ENCODE assay signal across 8 cellular contexts in genomic region chr14:73753043-73753886, GRCh38. TPM values are rescaled to one million over a fixed set of nuclear protein-coding genes. Genes with fewer than 3 reads are reported as not detected.
DNase-seq lines count a peak whose midpoint lies in the region; ATAC-seq and TF ChIP-seq lines count a peak whose summit lies in the region.

No MANE protein-coding gene starts in this region.

- CTCF ChIA-PET in activated naive CD4-positive, alpha-beta T cell treated with anti-CD3 and anti-CD28 coated beads for 36 hours (lab: Charles Lee) = interaction anchor here (0.9 to 9.6 kb wide), 13 partner anchors 10 to 73 kb away, joined by 3 to 112 read pairs (median 5); no protein-coding TSS in a partner anchor
- CTCF ChIA-PET in activated CD8-positive, alpha-beta T cell treated with anti-CD3 and anti-CD28 coated beads, Interleukin-2, amount 10 ng/mL, durations not matched to agents 7 days and 5 days (lab: Charles Lee) = interaction anchor here (0.8 to 12.8 kb wide), 11 partner anchors 9 to 76 kb away, joined by 3 to 186 read pairs (median 5); no protein-coding TSS in a partner anchor

- H3K27me3 ChIP-seq in heart right ventricle = no peaks in the 10 kb centered on the region

- peaks cover 98% of the 10 kb centered on the region for H3K4me1 Mint-ChIP-seq in activated naive CD4-positive, alpha-beta T cell treated with anti-CD3 and anti-CD28 coated beads for 36 hours (ENCODE audit: low read depth)
- H3K4me1 Mint-ChIP-seq in activated CD8-positive, alpha-beta T cell treated with anti-CD3 and anti-CD28 coated beads, Interleukin-2, amount 10 ng/mL, durations not matched to agents 7 days and 5 days (ENCODE audit: low read depth) = peaks cover 98% of the 10 kb centered on the region

- H3K36me3 ChIP-seq in heart right ventricle = no peaks in the 10 kb centered on the region

- H3K4me3 Mint-ChIP-seq in activated naive CD4-positive, alpha-beta T cell treated with anti-CD3 and anti-CD28 coated beads for 36 hours = peak overlapping the region; percentile 91
- peak overlapping the region; percentile 91 for H3K4me3 Mint-ChIP-seq in activated CD8-positive, alpha-beta T cell treated with anti-CD3 and anti-CD28 coated beads, Interleukin-2, amount 10 ng/mL, durations not matched to agents 7 days and 5 days

- peak overlapping the region; percentile 95 for H3K27ac Mint-ChIP-seq in activated naive CD4-positive, alpha-beta T cell treated with anti-CD3 and anti-CD28 coated beads for 36 hours
- peak overlapping the region; percentile 90 for H3K27ac Mint-ChIP-seq in activated CD8-positive, alpha-beta T cell treated with anti-CD3 and anti-CD28 coated beads, Interleukin-2, amount 10 ng/mL, durations not matched to agents 7 days and 5 days

- intact Hi-C loops in activated naive CD4-positive, alpha-beta T cell treated with anti-CD3 and anti-CD28 coated beads for 36 hours (cut with micrococcal nuclease) = loop anchor here (5.0 kb wide), 1 partner anchor 34 kb away; no protein-coding TSS in a partner anchor
- intact Hi-C loops in heart right ventricle (cut with DNase I) = loop anchor here in 7 of 10 donors (5.0 kb wide), 1 partner anchor 34 kb away; no protein-coding TSS in a partner anchor

- H3K27ac ChIP-seq in heart right ventricle = peak overlapping the region; percentile 72 to 100 (median 98)
- H3K27ac ChIP-seq in skin epidermis = peak overlapping the region in 20 of 21 experiments; percentile 53 to 99 (median 85)

- peak; percentile 10 for ATAC-seq in activated CD8-positive, alpha-beta T cell treated with anti-CD3 and anti-CD28 coated beads, Interleukin-2, amount 10 ng/mL, durations not matched to agents 7 days and 5 days
- ATAC-seq in heart right ventricle = peak; percentile 15 to 61 (median 48)
- no peak for ATAC-seq in GM21825 (IDR thresholded peaks at IDR 0.05; ENCODE audit: unreplicated experiment)
- no peak for ATAC-seq in GM18519 (IDR thresholded peaks at IDR 0.05; ENCODE audit: low FRiP score, unreplicated experiment)
- ATAC-seq in HG03460 (IDR thresholded peaks at IDR 0.05; ENCODE audit: unreplicated experiment) = no peak

- H3K27me3 Mint-ChIP-seq in activated naive CD4-positive, alpha-beta T cell treated with anti-CD3 and anti-CD28 coated beads for 36 hours (ENCODE audit: low read depth) = no peaks in the 10 kb centered on the region
- no peaks in the 10 kb centered on the region for H3K27me3 Mint-ChIP-seq in activated CD8-positive, alpha-beta T cell treated with anti-CD3 and anti-CD28 coated beads, Interleukin-2, amount 10 ng/mL, durations not matched to agents 7 days and 5 days (ENCODE audit: low read depth)

- peaks cover 21% of the 10 kb centered on the region for H3K36me3 Mint-ChIP-seq in activated naive CD4-positive, alpha-beta T cell treated with anti-CD3 and anti-CD28 coated beads for 36 hours (ENCODE audit: low read depth)
- peaks cover 47% of the 10 kb centered on the region for H3K36me3 Mint-ChIP-seq in activated CD8-positive, alpha-beta T cell treated with anti-CD3 and anti-CD28 coated beads, Interleukin-2, amount 10 ng/mL, durations not matched to agents 7 days and 5 days (ENCODE audit: low read depth)

- WGBS in heart right ventricle, 2 donors = 30 to 38% methylated on average over 9 of the region's 9 CpGs

- no peaks in the 10 kb centered on the region for H3K9me3 ChIP-seq in heart right ventricle

- POLR2A ChIA-PET in activated CD8-positive, alpha-beta T cell treated with anti-CD3 and anti-CD28 coated beads, Interleukin-2, amount 10 ng/mL, durations not matched to agents 7 days and 5 days (lab: Charles Lee) = interaction anchor here (1.0 to 5.6 kb wide), 6 partner anchors 9 to 133 kb away, joined by 3 to 77 read pairs (median 9); partner anchors contain the start of gene ZNF410

- peaks cover 87 to 100% (median 100%) of the 10 kb centered on the region in 9 donors for H3K4me1 ChIP-seq in heart right ventricle

- DNase-seq in activated naive CD4-positive, alpha-beta T cell treated with anti-CD3 and anti-CD28 coated beads for 36 hours = peak; percentile 75
- DNase-seq in activated naive CD4-positive, alpha-beta T cell treated with anti-CD3 and anti-CD28 coated beads, Interleukin-2, amount 50 U/mL, for 16 hours = no peak
- DNase-seq in activated CD8-positive, alpha-beta T cell treated with anti-CD3 and anti-CD28 coated beads, Interleukin-2, amount 10 ng/mL, durations not matched to agents 7 days and 5 days = peak; percentile 39
- peak in 1 of 2 donors; percentile 60 for DNase-seq in heart right ventricle

- H3K9me3 Mint-ChIP-seq in activated naive CD4-positive, alpha-beta T cell treated with anti-CD3 and anti-CD28 coated beads for 36 hours = no peaks in the 10 kb centered on the region
- no peaks in the 10 kb centered on the region for H3K9me3 Mint-ChIP-seq in activated CD8-positive, alpha-beta T cell treated with anti-CD3 and anti-CD28 coated beads, Interleukin-2, amount 10 ng/mL, durations not matched to agents 7 days and 5 days (ENCODE audit: insufficient read depth)

- TF ChIP-seq CTCF in heart right ventricle (IDR thresholded peaks at IDR 0.05) = no peak

- peak overlapping the region in 6 of 10 donors; percentile 2 to 43 (median 18) for H3K4me3 ChIP-seq in heart right ventricle
- H3K4me3 ChIP-seq in skin epidermis = peak overlapping the region in 1 of 7 experiments; percentile 25

RNA-seq across cellular contexts. Expression of gene PNMA1, which starts 39.1 kb away (rescaled TPM):
- total RNA-seq in activated naive CD4-positive, alpha-beta T cell treated with anti-CD3 and anti-CD28 coated beads for 36 hours = 10 to 100 TPM; 18.5 to 19.2 TPM
- total RNA-seq in activated CD8-positive, alpha-beta T cell treated with anti-CD3 and anti-CD28 coated beads, Interleukin-2, amount 10 ng/mL, durations not matched to agents 7 days and 5 days = 10 to 100 TPM; 24.4 to 25.6 TPM
- 10 to 100 TPM; 13.9 to 30.8 (median 23.6) TPM for total RNA-seq in heart right ventricle
- polyA plus RNA-seq in heart right ventricle = 10 to 100 TPM in 1 of 2 donors, 1 to 10 TPM in 1; 6.6 to 15.7 TPM

Comparison
In these comparisons a context has a peak if more than half of its experiments do, and no peak if none do; other contexts are left out.
1. ATAC-seq: peak in activated CD8-positive, alpha-beta T cell treated with anti-CD3 and anti-CD28 coated beads, Interleukin-2, amount 10 ng/mL, durations not matched to agents 7 days and 5 days (single experiment) and heart right ventricle (8 of 8); none in GM21825 (single experiment), GM18519 (single experiment) and HG03460 (single experiment).